In the genomic region with DNA sequence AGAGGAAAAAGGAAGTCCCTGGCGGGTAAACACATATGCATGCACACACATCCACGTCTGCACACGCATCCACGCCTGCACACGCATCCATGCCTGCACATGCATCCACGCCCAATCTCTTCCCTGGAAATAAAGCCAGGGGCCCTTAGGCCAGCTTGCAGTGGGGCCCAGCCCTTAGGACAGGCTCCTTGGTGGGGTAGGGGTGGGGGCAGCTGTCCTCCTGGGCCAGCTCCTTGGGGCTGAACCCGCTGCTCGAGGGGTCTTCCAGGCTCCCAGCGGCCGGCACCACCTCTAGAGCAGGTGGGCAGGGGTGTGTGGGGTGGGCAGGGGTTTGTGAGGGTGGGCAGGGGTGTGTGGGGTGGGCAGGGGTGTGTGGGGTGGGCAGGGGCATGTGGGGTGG, we compare ENCODE assay signal across 19 cellular contexts. TPM values are rescaled to one million over a fixed set of nuclear protein-coding genes. Genes with fewer than 3 reads are reported as not detected.
DNase-seq lines count a peak whose midpoint lies in the region; ATAC-seq and TF ChIP-seq lines count a peak whose summit lies in the region.
"Had no signal": no experiment of that assay in that cellular context is flagged by ENCODE, and none has a peak within 500 bp of the region (broad histone marks: within the 10 kb centered on the region; RNA-seq: fewer than 3 reads in every experiment).

No MANE protein-coding gene starts in this region.

- no peaks in the 10 kb centered on the region for H3K9me3 ChIP-seq in CD8-positive, alpha-beta memory T cell (ENCODE audit: low read length)
- H3K9me3 ChIP-seq: BE2C, gastroesophageal sphincter, lower lobe of right lung had no signal

- no peak for TF ChIP-seq CTCF in natural killer cell (IDR thresholded peaks at IDR 0.05)

- no peaks in the 10 kb centered on the region for H3K27me3 ChIP-seq in CD8-positive, alpha-beta memory T cell (ENCODE audit: insufficient read depth, low read length, poor library complexity, severe bottlenecking)
- H3K27me3 ChIP-seq: BE2C, brain microvascular endothelial cell had no signal

- no peak overlapping the region for H3K4me3 ChIP-seq in CD8-positive, alpha-beta memory T cell (ENCODE audit: low read length)
- H3K4me3 ChIP-seq: gastroesophageal sphincter had no signal

- no peaks in the 10 kb centered on the region for H3K27me3 Mint-ChIP-seq in T-helper 1 cell treated with Interleukin-12 subunit alpha and Interleukin-12 subunit beta and Interleukin-4 antibody, amounts not matched to agents 30 μg/mL and 1 μg/mL, for 36 hours (ENCODE audit: low read depth)
- no peaks in the 10 kb centered on the region for H3K27me3 Mint-ChIP-seq in CD8-positive, alpha-beta memory T cell
- H3K27me3 Mint-ChIP-seq in activated naive CD8-positive, alpha-beta T cell treated with anti-CD3 and anti-CD28 coated beads for 36 hours, result no peaks in the 10 kb centered on the region
- no peaks in the 10 kb centered on the region for H3K27me3 Mint-ChIP-seq in natural killer cell (ENCODE audit: low read depth in 2 of 2)

- H3K9me3 Mint-ChIP-seq in T-helper 1 cell treated with Interleukin-12 subunit alpha and Interleukin-12 subunit beta and Interleukin-4 antibody, amounts not matched to agents 30 μg/mL and 1 μg/mL, for 36 hours, result no peaks in the 10 kb centered on the region
- H3K9me3 Mint-ChIP-seq in CD8-positive, alpha-beta memory T cell, result no peaks in the 10 kb centered on the region
- no peaks in the 10 kb centered on the region for H3K9me3 Mint-ChIP-seq in activated naive CD8-positive, alpha-beta T cell treated with anti-CD3 and anti-CD28 coated beads for 36 hours
- H3K9me3 Mint-ChIP-seq in natural killer cell, result no peaks in the 10 kb centered on the region
- H3K9me3 Mint-ChIP-seq: activated naive CD4-positive, alpha-beta T cell treated with anti-CD3 and anti-CD28 coated beads, Interleukin-2, amount 50 U/mL, for 72 hours; type B pancreatic cell had no signal

- H3K4me1 ChIP-seq in CD8-positive, alpha-beta memory T cell (ENCODE audit: insufficient read depth, low read length), result peaks cover 53% of the 10 kb centered on the region

- DNase-seq in T-helper 1 cell (no peak), natural killer cell (peak; percentile 17), NCI-H526 treated with DMSO at 0.1 percent for 48 hours (lab: John Stamatoyannopoulos, UW) (no peak), DMS53 (lab: John Stamatoyannopoulos, UW) (no peak), DMS79 treated with DMSO at 0.1 percent for 48 hours (lab: John Stamatoyannopoulos, UW) (no peak)
- no peak for DNase-seq in CD8-positive, alpha-beta memory T cell
- no peak for DNase-seq in activated naive CD8-positive, alpha-beta T cell treated with anti-CD3 and anti-CD28 coated beads for 36 hours
- DNase-seq: brain microvascular endothelial cell, NCI-H1694 treated with DMSO at 0.1 percent for 48 hours had no signal

- H3K4me1 Mint-ChIP-seq in T-helper 1 cell treated with Interleukin-12 subunit alpha and Interleukin-12 subunit beta and Interleukin-4 antibody, amounts not matched to agents 30 μg/mL and 1 μg/mL, for 36 hours (ENCODE audit: low read depth), result peaks cover 18% of the 10 kb centered on the region
- H3K4me1 Mint-ChIP-seq in CD8-positive, alpha-beta memory T cell, result peaks cover 27 to 90% (median 40%) of the 10 kb centered on the region in 3 donors
- peaks cover 44% of the 10 kb centered on the region for H3K4me1 Mint-ChIP-seq in activated naive CD8-positive, alpha-beta T cell treated with anti-CD3 and anti-CD28 coated beads for 36 hours
- peaks cover 21 to 80% of the 10 kb centered on the region in 2 donors for H3K4me1 Mint-ChIP-seq in natural killer cell

- CTCF ChIA-PET in CD8-positive, alpha-beta memory T cell (lab: Charles Lee), result interaction anchor here (1.1 to 9.7 kb wide), 6 partner anchors 9 to 149 kb away, joined by 3 to 317 read pairs (median 6); no protein-coding TSS in a partner anchor

- H3K27ac ChIP-seq in CD8-positive, alpha-beta memory T cell (ENCODE audit: low read depth, low read length), result no peak overlapping the region
- H3K27ac ChIP-seq: 22Rv1, brain microvascular endothelial cell, gastroesophageal sphincter, VCaP had no signal

- H3K27ac Mint-ChIP-seq in T-helper 1 cell treated with Interleukin-12 subunit alpha and Interleukin-12 subunit beta and Interleukin-4 antibody, amounts not matched to agents 30 μg/mL and 1 μg/mL, for 36 hours, result peak overlapping the region; percentile 45
- peak overlapping the region in 7 of 8 donors; percentile 55 to 91 (median 77) for H3K27ac Mint-ChIP-seq in CD8-positive, alpha-beta memory T cell
- H3K27ac Mint-ChIP-seq in activated naive CD8-positive, alpha-beta T cell treated with anti-CD3 and anti-CD28 coated beads for 36 hours, result peak overlapping the region; percentile 70
- peak overlapping the region; percentile 45 to 94 for H3K27ac Mint-ChIP-seq in natural killer cell
- H3K27ac Mint-ChIP-seq: type B pancreatic cell had no signal

- H3K4me3 Mint-ChIP-seq in T-helper 1 cell treated with Interleukin-12 subunit alpha and Interleukin-12 subunit beta and Interleukin-4 antibody, amounts not matched to agents 30 μg/mL and 1 μg/mL, for 36 hours, result peak overlapping the region; percentile 52
- H3K4me3 Mint-ChIP-seq in CD8-positive, alpha-beta memory T cell, result peak overlapping the region; percentile 68 to 85 (median 78)
- H3K4me3 Mint-ChIP-seq in activated naive CD8-positive, alpha-beta T cell treated with anti-CD3 and anti-CD28 coated beads for 36 hours, result no peak overlapping the region
- H3K4me3 Mint-ChIP-seq in natural killer cell, result peak overlapping the region; percentile 79
- H3K4me3 Mint-ChIP-seq: type B pancreatic cell had no signal

- H3K36me3 Mint-ChIP-seq in T-helper 1 cell treated with Interleukin-12 subunit alpha and Interleukin-12 subunit beta and Interleukin-4 antibody, amounts not matched to agents 30 μg/mL and 1 μg/mL, for 36 hours (ENCODE audit: low read depth), result peaks cover 3% of the 10 kb centered on the region
- peaks cover 0 to 19% (median 0%) of the 10 kb centered on the region in 3 donors for H3K36me3 Mint-ChIP-seq in CD8-positive, alpha-beta memory T cell
- H3K36me3 Mint-ChIP-seq in activated naive CD8-positive, alpha-beta T cell treated with anti-CD3 and anti-CD28 coated beads for 36 hours, result no peaks in the 10 kb centered on the region
- H3K36me3 Mint-ChIP-seq in natural killer cell, result no peaks in the 10 kb centered on the region
- H3K36me3 Mint-ChIP-seq: activated naive CD4-positive, alpha-beta T cell treated with anti-CD3 and anti-CD28 coated beads, Interleukin-2, amount 50 U/mL, for 72 hours; type B pancreatic cell had no signal

- POLR2A ChIA-PET in CD8-positive, alpha-beta memory T cell (lab: Charles Lee), result interaction anchor here (1.1 kb wide), 1 partner anchor 599 kb away, joined by 3 read pairs; no protein-coding TSS in a partner anchor

- no peak for ATAC-seq in natural killer cell
- ATAC-seq: activated naive CD4-positive, alpha-beta T cell treated with anti-CD3 and anti-CD28 coated beads, Interleukin-2, amount 50 U/mL, for 72 hours; gastroesophageal sphincter had no signal

- H3K36me3 ChIP-seq in CD8-positive, alpha-beta memory T cell (ENCODE audit: insufficient read depth, low read length), result peaks cover 6% of the 10 kb centered on the region
- H3K36me3 ChIP-seq: BE2C, brain microvascular endothelial cell, gastroesophageal sphincter, lower lobe of right lung had no signal

- intact Hi-C loops in natural killer cell (cut with micrococcal nuclease), result loop anchor here (2.0 to 5.0 kb wide), 2 partner anchors 32 to 103 kb away; no protein-coding TSS in a partner anchor

RNA-seq across cellular contexts. Expression of a gene that starts 1.9 kb away (rescaled TPM):
- 1 to 10 TPM; 8.8 to 9.4 TPM for total RNA-seq in CD8-positive, alpha-beta memory T cell
- polyA plus RNA-seq in CD8-positive, alpha-beta memory T cell, result 30.1 TPM
- 1 to 10 TPM; 2.5 to 2.6 TPM for total RNA-seq in activated naive CD8-positive, alpha-beta T cell treated with anti-CD3 and anti-CD28 coated beads for 36 hours
- 100 to 1,000 TPM; 227 to 325 (median 237) TPM for total RNA-seq in natural killer cell
- total RNA-seq: dermis blood vessel endothelial cell had no signal

RNA-seq across cellular contexts. Expression of a gene that starts 2.0 kb away (rescaled TPM):
- total RNA-seq in CD8-positive, alpha-beta memory T cell, result 1 to 10 TPM; 6.6 to 7.4 TPM
- 68.5 TPM for polyA plus RNA-seq in CD8-positive, alpha-beta memory T cell
- total RNA-seq in activated naive CD8-positive, alpha-beta T cell treated with anti-CD3 and anti-CD28 coated beads for 36 hours, result 1 to 10 TPM; 5.4 to 5.5 TPM
- 100 to 1,000 TPM; 268 to 327 (median 299) TPM for total RNA-seq in natural killer cell
- total RNA-seq: dermis blood vessel endothelial cell had no signal

RNA-seq across cellular contexts. Expression of a gene that starts 29.4 kb away (rescaled TPM):
- under 1 TPM; 0.22 to 0.55 TPM for total RNA-seq in CD8-positive, alpha-beta memory T cell
- polyA plus RNA-seq in CD8-positive, alpha-beta memory T cell, result 8.9 TPM
- 1 to 10 TPM; 2.5 to 2.9 TPM for total RNA-seq in activated naive CD8-positive, alpha-beta T cell treated with anti-CD3 and anti-CD28 coated beads for 36 hours
- total RNA-seq in natural killer cell, result 10 to 100 TPM; 10.8 to 16.8 (median 16.0) TPM
- total RNA-seq: dermis blood vessel endothelial cell, RPMI7951 had no signal

Comparison
In these comparisons a context has a peak if more than half of its experiments do, and no peak if none do; other contexts are left out.
1. RNA of a gene that starts 1.9 kb away (total RNA-seq): 227 to 325 TPM in natural killer cell; 8.8 to 9.4 TPM in CD8-positive, alpha-beta memory T cell and 2.5 to 2.6 TPM in activated naive CD8-positive, alpha-beta T cell treated with anti-CD3 and anti-CD28 coated beads for 36 hours; every median in the first group is over 10 times any median in the second.
2. RNA of a gene that starts 2.0 kb away (total RNA-seq): 268 to 327 TPM in natural killer cell; 6.6 to 7.4 TPM in CD8-positive, alpha-beta memory T cell and 5.4 to 5.5 TPM in activated naive CD8-positive, alpha-beta T cell treated with anti-CD3 and anti-CD28 coated beads for 36 hours; every median in the first group is over 10 times any median in the second.
3. Peak in every context shown above with its lines, with median percentiles within 50 percentile points of each other: H3K27ac Mint-ChIP-seq.